17 cellular contexts compared by ENCODE assay signal in the genomic region with DNA sequence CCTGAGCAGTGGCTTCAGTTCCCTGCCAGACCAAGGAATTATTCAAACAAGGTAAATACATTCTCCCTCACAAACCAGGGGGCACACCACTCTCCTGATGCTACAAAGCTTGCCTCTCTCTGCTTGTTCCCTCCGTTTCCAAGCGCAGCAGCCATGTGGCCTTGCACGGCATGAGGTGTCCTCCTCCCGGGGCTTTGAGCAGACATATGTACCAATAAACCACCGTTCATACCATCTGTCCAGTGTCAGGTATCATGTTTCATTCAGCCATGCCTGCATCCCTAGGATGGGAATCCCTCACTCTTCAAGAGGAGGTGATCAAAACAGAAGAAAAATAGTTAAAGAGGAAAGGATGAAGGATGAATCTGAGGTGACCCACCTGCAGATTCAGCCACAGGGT.
DNase-seq lines count a peak whose midpoint lies in the region; TF ChIP-seq lines count a peak whose summit lies in the region.
"Had no signal": no experiment of that assay in that cellular context is flagged by ENCODE, and none has a peak within 500 bp of the region (broad histone marks: within the 10 kb centered on the region; RNA-seq: fewer than 3 reads in every experiment).

No MANE protein-coding gene starts in this region.

- H3K27me3 Mint-ChIP-seq in glutamatergic neuron (ENCODE audit: unreplicated experiment) = peaks cover 5% of the 10 kb centered on the region
- H3K27me3 Mint-ChIP-seq: CD4-positive, alpha-beta T cell had no signal

- H3K27ac Mint-ChIP-seq in glutamatergic neuron (ENCODE audit: unreplicated experiment) = peak overlapping the region; percentile 96
- H3K27ac Mint-ChIP-seq: activated CD8-positive, alpha-beta memory T cell treated with anti-CD3 and anti-CD28 coated beads, Interleukin-2, amount 10 ng/mL, durations not matched to agents 7 days and 5 days; activated T-helper 17 cell treated with anti-CD3 and anti-CD28 coated beads, Interleukin-2, amount 50 U/mL, for 72 hours; CD4-positive, alpha-beta T cell had no signal

- H3K4me1 Mint-ChIP-seq in glutamatergic neuron (ENCODE audit: low read depth, unreplicated experiment) = peaks cover 35% of the 10 kb centered on the region
- H3K4me1 Mint-ChIP-seq: activated CD8-positive, alpha-beta memory T cell treated with anti-CD3 and anti-CD28 coated beads, Interleukin-2, amount 10 ng/mL, durations not matched to agents 7 days and 5 days; activated T-helper 17 cell treated with anti-CD3 and anti-CD28 coated beads, Interleukin-2, amount 50 U/mL, for 72 hours had no signal

- H3K4me3 Mint-ChIP-seq in glutamatergic neuron (ENCODE audit: unreplicated experiment) = peak overlapping the region; percentile 57
- H3K4me3 Mint-ChIP-seq: activated CD8-positive, alpha-beta memory T cell treated with anti-CD3 and anti-CD28 coated beads, Interleukin-2, amount 10 ng/mL, durations not matched to agents 7 days and 5 days; activated T-helper 17 cell treated with anti-CD3 and anti-CD28 coated beads, Interleukin-2, amount 50 U/mL, for 72 hours; CD4-positive, alpha-beta T cell had no signal

- DNase-seq in DMS53 treated with DMSO at 0.1 percent for 48 hours (lab: John Stamatoyannopoulos, UW; ENCODE audit: unreplicated experiment) (peak; percentile 60), LHCN-M2 (ENCODE audit: low read depth) (peak; percentile 78), NCI-H748 treated with DMSO at 0.1 percent for 48 hours (lab: John Stamatoyannopoulos, UW) (peak; percentile 40), glutamatergic neuron (peak; percentile 42), foreskin melanocyte (no peak), amniotic stem cell (lab: John Stamatoyannopoulos, UW) (no peak), NCI-H2196 (lab: John Stamatoyannopoulos, UW; ENCODE audit: unreplicated experiment) (no peak)
- DNase-seq: activated CD8-positive, alpha-beta memory T cell treated with anti-CD3 and anti-CD28 coated beads, Interleukin-2, amount 10 ng/mL, durations not matched to agents 7 days and 5 days; brain microvascular endothelial cell; CD4-positive, alpha-beta T cell; colonic mucosa; KG1; mammary epithelial cell; NCI-H345; ovary; right cardiac atrium had no signal

- H3K9me3 Mint-ChIP-seq in glutamatergic neuron (ENCODE audit: unreplicated experiment) = peaks cover 7% of the 10 kb centered on the region
- H3K9me3 Mint-ChIP-seq: activated T-helper 17 cell treated with anti-CD3 and anti-CD28 coated beads, Interleukin-2, amount 50 U/mL, for 72 hours; CD4-positive, alpha-beta T cell had no signal

- TF ChIP-seq CTCF in glutamatergic neuron (IDR thresholded peaks at IDR 0.05; ENCODE audit: partially characterized antibody, unreplicated experiment) = no peak

- H3K36me3 Mint-ChIP-seq in glutamatergic neuron (ENCODE audit: unreplicated experiment) = no peaks in the 10 kb centered on the region
- H3K36me3 Mint-ChIP-seq: activated CD8-positive, alpha-beta memory T cell treated with anti-CD3 and anti-CD28 coated beads, Interleukin-2, amount 10 ng/mL, durations not matched to agents 7 days and 5 days had no signal

Comparison
In these comparisons a context has a peak if more than half of its experiments do, and no peak if none do; other contexts are left out.
1. DNase-seq: peak in DMS53 treated with DMSO at 0.1 percent for 48 hours (single experiment), LHCN-M2 (single experiment), NCI-H748 treated with DMSO at 0.1 percent for 48 hours (single experiment) and glutamatergic neuron (single experiment); none in foreskin melanocyte (single experiment), amniotic stem cell (single experiment) and NCI-H2196 (single experiment).